32 cellular contexts compared by ENCODE assay signal in the genomic region with DNA sequence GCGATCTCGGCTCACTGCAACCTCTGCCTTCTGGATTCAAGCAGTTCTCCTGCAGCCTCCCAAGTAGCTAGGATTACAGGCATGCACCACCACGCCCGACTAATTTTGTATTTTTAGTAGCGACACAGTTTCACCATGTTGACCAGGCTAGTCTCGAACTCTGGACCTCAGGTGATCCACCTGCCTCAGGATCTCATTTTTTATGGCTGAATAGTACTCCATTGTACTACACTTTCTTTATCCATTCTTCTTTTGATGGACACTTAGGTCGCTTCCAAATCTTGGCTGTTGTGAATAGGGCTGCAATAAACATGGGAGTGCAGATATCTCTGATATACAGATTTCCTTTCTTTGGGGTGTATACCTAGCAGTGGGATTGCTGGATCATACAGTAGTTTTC. TPM values are rescaled to one million over a fixed set of nuclear protein-coding genes. Genes with fewer than 3 reads are reported as not detected.
"Had no signal": no experiment of that assay in that cellular context is flagged by ENCODE, and none has a peak within 500 bp of the region (broad histone marks: within the 10 kb centered on the region; RNA-seq: fewer than 3 reads in every experiment).

No MANE protein-coding gene starts in this region.

- H3K27ac ChIP-seq: ascending aorta, breast epithelium, cardiac muscle cell, epithelial cell of prostate, esophagus squamous epithelium, gastroesophageal sphincter, heart right ventricle, VCaP had no signal

- ATAC-seq: activated naive CD4-positive, alpha-beta T cell treated with anti-CD3 and anti-CD28 coated beads, Interleukin-2, amount 50 U/mL, for 72 hours; activated T-cell treated with anti-CD3 and anti-CD28 coated beads, Interleukin-2, amount 50 U/mL, for 72 hours; effector memory CD8-positive, alpha-beta T cell; gastroesophageal sphincter; heart right ventricle; WTC11 had no signal

- H3K27me3 Mint-ChIP-seq: activated CD4-positive, alpha-beta memory T cell treated with anti-CD3 and anti-CD28 coated beads, Interleukin-2, amount 10 ng/mL, durations not matched to agents 7 days and 5 days; activated CD4-positive, alpha-beta T cell treated with anti-CD3 and anti-CD28 coated beads, Interleukin-2, amount 10 ng/mL, durations not matched to agents 7 days and 5 days; activated naive CD4-positive, alpha-beta T cell treated with anti-CD3 and anti-CD28 coated beads, Interleukin-2, amount 10 ng/mL, durations not matched to agents 7 days and 5 days; activated naive CD8-positive, alpha-beta T cell treated with anti-CD3 and anti-CD28 coated beads, Interleukin-2, amount 10 ng/mL, durations not matched to agents 7 days and 5 days; brain; effector memory CD8-positive, alpha-beta T cell had no signal

- H3K27ac Mint-ChIP-seq: activated CD4-positive, alpha-beta memory T cell treated with anti-CD3 and anti-CD28 coated beads, Interleukin-2, amount 10 ng/mL, durations not matched to agents 7 days and 5 days; activated naive CD4-positive, alpha-beta T cell treated with anti-CD3 and anti-CD28 coated beads, Interleukin-2, amount 10 ng/mL, durations not matched to agents 7 days and 5 days; activated naive CD8-positive, alpha-beta T cell treated with anti-CD3 and anti-CD28 coated beads, Interleukin-2, amount 10 ng/mL, durations not matched to agents 7 days and 5 days; effector memory CD8-positive, alpha-beta T cell had no signal

- H3K4me1 Mint-ChIP-seq: activated CD4-positive, alpha-beta T cell treated with anti-CD3 and anti-CD28 coated beads, Interleukin-2, amount 10 ng/mL, durations not matched to agents 7 days and 5 days; activated naive CD4-positive, alpha-beta T cell treated with anti-CD3 and anti-CD28 coated beads, Interleukin-2, amount 10 ng/mL, durations not matched to agents 7 days and 5 days; brain; WTC11 had no signal

- H3K4me3 ChIP-seq: ascending aorta, breast epithelium, cardiac muscle cell, esophagus squamous epithelium, gastroesophageal sphincter, heart right ventricle had no signal

- H3K27me3 ChIP-seq: ascending aorta, breast epithelium, cardiac muscle cell, esophagus squamous epithelium, gastroesophageal sphincter, heart right ventricle had no signal

- H3K4me1 ChIP-seq: ascending aorta, breast epithelium, gastroesophageal sphincter had no signal

- DNase-seq: activated CD4-positive, alpha-beta memory T cell treated with anti-CD3 and anti-CD28 coated beads, Interleukin-2, amount 10 ng/mL, durations not matched to agents 7 days and 5 days; activated CD4-positive, alpha-beta T cell treated with anti-CD3 and anti-CD28 coated beads for 1 hour; activated CD4-positive, alpha-beta T cell treated with anti-CD3 and anti-CD28 coated beads for 4 hours; activated CD4-positive, alpha-beta T cell treated with anti-CD3 and anti-CD28 coated beads, Interleukin-2, amount 10 ng/mL, durations not matched to agents 7 days and 5 days; activated CD4-positive, alpha-beta T cell treated with anti-CD3 and anti-CD28 coated beads, Interleukin-2, amount 50 U/mL, for 4 hours; activated CD8-positive, alpha-beta memory T cell treated with anti-CD3 and anti-CD28 coated beads for 24 hours; activated gamma-delta T cell; activated naive CD4-positive, alpha-beta T cell; activated naive CD4-positive, alpha-beta T cell treated with anti-CD3 and anti-CD28 coated beads, Interleukin-2, amount 10 ng/mL, durations not matched to agents 7 days and 5 days; activated naive CD8-positive, alpha-beta T cell treated with anti-CD3 and anti-CD28 coated beads, Interleukin-2, amount 10 ng/mL, durations not matched to agents 7 days and 5 days; activated T-cell treated with anti-CD3 and anti-CD28 coated beads, Interleukin-2, amount 50 U/mL, for 1 hour; activated T-cell treated with anti-CD3 and anti-CD28 coated beads, Interleukin-2, amount 50 U/mL, for 72 hours; central memory CD4-positive, alpha-beta T cell; cerebellar nuclear complex; cortex of kidney; dermis blood vessel endothelial cell; effector CD4-positive, alpha-beta T cell; effector memory CD8-positive, alpha-beta T cell; esophagus squamous epithelium; foreskin melanocyte; heart right ventricle; T-helper 1 cell; T-helper 2 cell had no signal

- H3K4me3 Mint-ChIP-seq: activated CD4-positive, alpha-beta memory T cell treated with anti-CD3 and anti-CD28 coated beads, Interleukin-2, amount 10 ng/mL, durations not matched to agents 7 days and 5 days; activated CD4-positive, alpha-beta T cell treated with anti-CD3 and anti-CD28 coated beads, Interleukin-2, amount 10 ng/mL, durations not matched to agents 7 days and 5 days; activated naive CD4-positive, alpha-beta T cell treated with anti-CD3 and anti-CD28 coated beads, Interleukin-2, amount 10 ng/mL, durations not matched to agents 7 days and 5 days; activated naive CD8-positive, alpha-beta T cell treated with anti-CD3 and anti-CD28 coated beads, Interleukin-2, amount 10 ng/mL, durations not matched to agents 7 days and 5 days; activated T-cell treated with anti-CD3 and anti-CD28 coated beads, Interleukin-2, amount 50 U/mL, for 72 hours; brain; effector memory CD8-positive, alpha-beta T cell; WTC11 had no signal

- H3K36me3 ChIP-seq: breast epithelium had no signal

- H3K9me3 ChIP-seq: ascending aorta, breast epithelium, esophagus squamous epithelium, gastroesophageal sphincter, heart right ventricle had no signal

RNA-seq across cellular contexts. Expression of gene MEI1, which starts 57.4 kb away (rescaled TPM):
- total RNA-seq: ascending aorta had no signal
